Comparison of ENCODE assay signal across 19 cellular contexts in the genomic region with DNA sequence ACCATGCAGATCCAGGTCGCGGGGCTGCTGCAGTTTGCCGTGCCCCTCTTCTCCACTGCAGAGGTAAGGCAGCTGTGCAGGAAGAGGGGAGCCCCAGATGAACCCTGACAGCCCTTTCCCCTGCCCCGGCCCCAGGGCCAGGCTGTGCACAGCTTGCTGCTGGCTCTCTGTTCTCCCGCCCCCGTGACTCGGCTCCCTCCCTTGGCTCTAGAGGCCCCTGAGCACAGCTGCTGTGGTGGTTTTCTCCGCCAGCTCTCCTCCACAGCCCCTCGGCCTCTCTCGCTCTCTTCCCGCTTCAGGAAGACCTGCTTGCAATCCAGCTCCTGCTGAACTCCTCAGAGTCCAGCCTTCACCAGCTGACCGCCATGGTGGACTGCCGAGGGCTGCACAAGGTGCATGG.
DNase-seq lines count a peak whose midpoint lies in the region; ATAC-seq lines count a peak whose summit lies in the region.
"Had no signal": no experiment of that assay in that cellular context is flagged by ENCODE, and none has a peak within 500 bp of the region (broad histone marks: within the 10 kb centered on the region; RNA-seq: fewer than 3 reads in every experiment).

No MANE protein-coding gene starts in this region.

- no peak overlapping the region for H3K27ac ChIP-seq in BLaER1 treated with 17β-estradiol and CSF1 and Interleukin-3, amounts not matched to agents 10 nM and 100 nM
- H3K27ac ChIP-seq: tibial nerve had no signal

- peak overlapping the region in 4 of 11 experiments; percentile 10 to 60 (median 32); a peak in 4 of 22 replicates for H3K9ac ChIP-seq in BLaER1 treated with 17β-estradiol and CSF1 and Interleukin-3, amounts not matched to agents 10 nM and 100 nM

- H3K36me3 ChIP-seq in BLaER1 treated with 17β-estradiol and CSF1 and Interleukin-3, amounts not matched to agents 10 nM and 100 nM, result peaks cover 0 to 41% (median 7%) of the 10 kb centered on the region in 11 experiments; a peak in 12 of 22 replicates

- intact Hi-C loops in head of caudate nucleus (cut with DNase I), result no loop called here

- H3K4me2 ChIP-seq in BLaER1 treated with 17β-estradiol and CSF1 and Interleukin-3, amounts not matched to agents 10 nM and 100 nM, result peak overlapping the region in 9 of 11 experiments; percentile 7 to 79 (median 73); a peak in 16 of 22 replicates

- no peak for ATAC-seq in HG03025 (IDR thresholded peaks at IDR 0.05; ENCODE audit: low FRiP score, unreplicated experiment)
- ATAC-seq: activated naive CD8-positive, alpha-beta T cell treated with anti-CD3 and anti-CD28 coated beads, Interleukin-2, amount 50 U/mL, for 24 hours; HCT116; stimulated activated naive CD8-positive, alpha-beta T cell treated with anti-CD3 and anti-CD28 coated beads, Interleukin-15, amount 100 ng/mL, for 72 hours had no signal

- peaks cover 17 to 43% (median 29%) of the 10 kb centered on the region in 10 experiments for H3K4me1 ChIP-seq in BLaER1 treated with 17β-estradiol and CSF1 and Interleukin-3, amounts not matched to agents 10 nM and 100 nM

- peaks cover 0 to 14% (median 0%) of the 10 kb centered on the region in 11 experiments; a peak in 5 of 22 replicates for H4K20me1 ChIP-seq in BLaER1 treated with 17β-estradiol and CSF1 and Interleukin-3, amounts not matched to agents 10 nM and 100 nM

- peak; percentile 30 for DNase-seq in NCI-H1694 (lab: John Stamatoyannopoulos, UW)
- peak in 36 of 42 donors; percentile 29 to 86 (median 56) for DNase-seq in head of caudate nucleus
- peak; percentile 39 for DNase-seq in pons (ENCODE audit: low spot score)
- DNase-seq in NCI-H82 treated with DMSO at 0.1 percent for 48 hours (lab: John Stamatoyannopoulos, UW; ENCODE audit: unreplicated experiment), result no peak
- DNase-seq in middle frontal gyrus (ENCODE audit: extremely low spot score, low spot score), result no peak
- DNase-seq: ACHN; activated gamma-delta T cell; activated naive CD8-positive, alpha-beta T cell treated with anti-CD3 and anti-CD28 coated beads, Interleukin-2, amount 50 U/mL, for 24 hours; activated T-cell treated with anti-CD3 and anti-CD28 coated beads, Interleukin-2, amount 50 U/mL, for 1 hour; DMS79; mammary epithelial cell; NCI-H1417; NCI-H446; stimulated activated naive CD8-positive, alpha-beta T cell treated with anti-CD3 and anti-CD28 coated beads, Interleukin-15, amount 100 ng/mL, for 72 hours; T-helper 2 cell had no signal

- H3K9me3 ChIP-seq in BLaER1 treated with 17β-estradiol and CSF1 and Interleukin-3, amounts not matched to agents 10 nM and 100 nM (replicated peaks in 1 of 11), result peaks cover 0 to 14% (median 8%) of the 10 kb centered on the region in 11 experiments; a peak in 15 of 22 replicates
- H3K9me3 ChIP-seq: tibial nerve had no signal

- H3K27me3 ChIP-seq in BLaER1 treated with 17β-estradiol and CSF1 and Interleukin-3, amounts not matched to agents 10 nM and 100 nM, result peaks cover 0 to 8% (median 0%) of the 10 kb centered on the region in 11 experiments; a peak in 1 of 22 replicates
- H3K27me3 ChIP-seq: tibial nerve had no signal

- H3K4me3 ChIP-seq in BLaER1 treated with 17β-estradiol and CSF1 and Interleukin-3, amounts not matched to agents 10 nM and 100 nM, result no peak overlapping the region
- H3K4me3 ChIP-seq: tibial nerve had no signal

Comparison
In these comparisons a context has a peak if more than half of its experiments do, and no peak if none do; other contexts are left out.
1. DNase-seq: peak in NCI-H1694 (single experiment), head of caudate nucleus (36 of 42) and pons (single experiment); none in NCI-H82 treated with DMSO at 0.1 percent for 48 hours (single experiment) and middle frontal gyrus (single experiment).